ENCODE assay signal across 8 cellular contexts in genomic region chr5:145280806-145281205, GRCh38.
"Had no signal": no experiment of that assay in that cellular context is flagged by ENCODE, and none has a peak within 500 bp of the region (broad histone marks: within the 10 kb centered on the region; RNA-seq: fewer than 3 reads in every experiment).

No MANE protein-coding gene starts in this region.

- H3K4me3 Mint-ChIP-seq: H9, HFFc6 had no signal

- DNase-seq: GM23248, GOT3, H7, H9, HCEC 1CT, HFFc6 had no signal

- H2AFZ ChIP-seq: GM23248 had no signal

- H3K27ac ChIP-seq: GM23248 had no signal

- H3K27ac Mint-ChIP-seq: H9, HFFc6 had no signal

- ATAC-seq: HCT116 had no signal

- H3K4me3 ChIP-seq: GM23248, HAP-1 had no signal

- H3K9me3 ChIP-seq: HAP-1 had no signal

- H3K36me3 ChIP-seq: HAP-1 had no signal

- H3K9me3 Mint-ChIP-seq: H9, HFFc6 had no signal

- H3K9ac ChIP-seq: GM23248 had no signal

- H3K4me1 ChIP-seq: HAP-1 had no signal

- H3K4me1 Mint-ChIP-seq: H9 had no signal
